Comparison of ENCODE assay signal across 2 cellular contexts in the genomic region with DNA sequence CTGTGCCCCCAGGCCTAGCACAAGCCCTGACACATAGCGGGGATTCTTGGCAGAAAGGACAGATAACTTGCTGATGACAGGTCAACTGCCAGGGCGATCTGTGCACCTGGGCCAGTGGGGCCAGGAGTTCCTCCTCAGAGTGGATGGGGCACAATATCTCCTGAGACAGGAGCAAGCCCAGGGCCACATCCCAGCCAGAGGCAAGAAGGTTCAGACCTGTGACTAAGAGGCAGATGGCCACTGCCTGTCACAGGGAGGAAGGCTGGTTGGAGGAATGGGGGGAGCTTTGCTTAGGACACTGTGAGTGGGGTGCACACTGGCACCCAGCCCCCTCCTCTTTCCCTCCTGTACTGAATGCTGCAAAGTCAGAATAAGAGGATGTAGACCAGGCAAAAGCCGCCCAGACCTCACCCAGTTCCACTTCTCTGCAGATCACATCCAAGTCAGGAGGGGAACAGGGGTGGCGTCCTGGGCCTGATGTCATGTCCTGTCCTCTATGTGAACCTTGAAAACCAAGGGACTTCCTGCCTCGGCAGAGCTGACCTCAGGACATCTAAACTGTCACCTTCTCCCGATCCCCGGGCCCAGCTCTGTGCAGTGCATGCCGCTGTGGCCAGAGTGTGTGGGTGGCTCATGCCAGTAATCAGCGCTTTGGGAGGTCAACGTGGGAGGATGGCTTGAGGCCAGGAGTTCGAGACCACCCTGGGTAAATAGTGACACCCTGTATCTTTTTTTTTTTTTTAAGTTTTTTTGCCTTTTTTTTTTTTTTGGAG.
TF ChIP-seq lines count a peak whose summit lies in the region.

No MANE protein-coding gene starts in this region.

TF ChIP-seq in IMR-90, 13 proteins besides CTCF, POLR2A, EP300 and RAD21:
- TF ChIP-seq MXI1 (IDR thresholded peaks at IDR 0.05; ENCODE audit: borderline replicate concordance, low read depth, low read length) (no peak), ELK1 (IDR thresholded peaks at IDR 0.05; ENCODE audit: borderline replicate concordance, low read depth, low read length) (no peak), RCOR1 (IDR thresholded peaks at IDR 0.05; ENCODE audit: insufficient replicate concordance, low read length) (no peak), RFX5 (IDR thresholded peaks at IDR 0.05; ENCODE audit: low read depth, low read length) (no peak), MAZ (IDR thresholded peaks at IDR 0.05; ENCODE audit: borderline replicate concordance, low read depth, low read length) (no peak), MAFK (IDR thresholded peaks at IDR 0.05; ENCODE audit: low read depth, low read length) (no peak)

TF ChIP-seq in endothelial cell of umbilical vein, 7 proteins besides CTCF, POLR2A, EP300 and RAD21:
- TF ChIP-seq FOS (IDR thresholded peaks at IDR 0.05; ENCODE audit: borderline replicate concordance, insufficient read depth, low read length) (no peak), GATA2 (IDR thresholded peaks at IDR 0.05; ENCODE audit: insufficient read depth, insufficient read length, low read depth, low read length) (no peak), JUN (IDR thresholded peaks at IDR 0.05; ENCODE audit: borderline replicate concordance, insufficient read depth, insufficient read length, low read depth) (no peak), MYC (IDR thresholded peaks at IDR 0.05; ENCODE audit: low read depth, low read length) (no peak), POLR2AphosphoS5 (IDR thresholded peaks at IDR 0.05; ENCODE audit: insufficient read depth, low read depth, low read length) (no peak), EZH2 (IDR thresholded peaks at IDR 0.05; ENCODE audit: borderline replicate concordance, low read depth, low read length, severe bottlenecking) (no peak)
- TF ChIP-seq, protein P1, sequence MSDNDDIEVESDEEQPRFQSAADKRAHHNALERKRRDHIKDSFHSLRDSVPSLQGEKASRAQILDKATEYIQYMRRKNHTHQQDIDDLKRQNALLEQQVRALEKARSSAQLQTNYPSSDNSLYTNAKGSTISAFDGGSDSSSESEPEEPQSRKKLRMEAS (IDR thresholded peaks at IDR 0.05; ENCODE audit: insufficient read depth, insufficient read length): no peak
